In genomic region chr10:125265579-125265955, GRCh38 we compare ENCODE assay signal across 16 cellular contexts.
DNase-seq lines count a peak whose midpoint lies in the region; ATAC-seq and TF ChIP-seq lines count a peak whose summit lies in the region.
"Had no signal": no experiment of that assay in that cellular context is flagged by ENCODE, and none has a peak within 500 bp of the region (broad histone marks: within the 10 kb centered on the region; RNA-seq: fewer than 3 reads in every experiment).

No MANE protein-coding gene starts in this region.

- H3K9me3 Mint-ChIP-seq in endodermal cell, result no peaks in the 10 kb centered on the region

- H3K4me1 ChIP-seq in PC-3 (ENCODE audit: insufficient read depth, low read length) (peaks cover 34% of the 10 kb centered on the region), endodermal cell (ENCODE audit: control insufficient read depth, insufficient read depth, low read length) (no peaks in the 10 kb centered on the region), uterus (no peaks in the 10 kb centered on the region), OCI-LY7 (ENCODE audit: insufficient read depth, low read length, poor library complexity, severe bottlenecking) (no peaks in the 10 kb centered on the region)
- H3K4me1 ChIP-seq: Peyer's patch had no signal

- no peak overlapping the region for H3K27ac Mint-ChIP-seq in endodermal cell

- H3K4me1 Mint-ChIP-seq in endodermal cell, result peaks cover 11% of the 10 kb centered on the region

- no peaks in the 10 kb centered on the region for H3K9me2 ChIP-seq in PC-3 (replicated peaks; ENCODE audit: low read length)
- no peaks in the 10 kb centered on the region for H3K9me2 ChIP-seq in OCI-LY7 (ENCODE audit: insufficient read depth, low read length)

- no peaks in the 10 kb centered on the region for H4K20me1 ChIP-seq in PC-3 (ENCODE audit: low read length)
- no peaks in the 10 kb centered on the region for H4K20me1 ChIP-seq in OCI-LY7 (ENCODE audit: insufficient read depth, low read length)

- intact Hi-C loops in PC-3 (cut with micrococcal nuclease), result no loop called here
- intact Hi-C loops in uterus (cut with DNase I; ENCODE audit: low total_unique reads), result no loop called here
- intact Hi-C loops in OCI-LY7 (cut with micrococcal nuclease; ENCODE audit: unreplicated experiment), result no loop called here

- H3K79me2 ChIP-seq in PC-3 (ENCODE audit: low read length) (no peaks in the 10 kb centered on the region), OCI-LY7 (ENCODE audit: insufficient read depth, low read depth, low read length) (no peaks in the 10 kb centered on the region)

- H3K27ac ChIP-seq in PC-3 (ENCODE audit: low read length), result no peak overlapping the region
- no peak overlapping the region for H3K27ac ChIP-seq in endodermal cell (ENCODE audit: low read depth, low read length)
- no peak overlapping the region for H3K27ac ChIP-seq in uterus
- no peak overlapping the region for H3K27ac ChIP-seq in OCI-LY7 (ENCODE audit: low read depth, low read length, poor library complexity, severe bottlenecking)
- H3K27ac ChIP-seq: C4-2B, Peyer's patch had no signal

- CTCF ChIA-PET in PC-3 (lab: Charles Lee) (no interaction called here), OCI-LY7 (lab: Charles Lee; ENCODE audit: unreplicated experiment) (no interaction called here)

- no peaks in the 10 kb centered on the region for H3F3A ChIP-seq in PC-3 (ENCODE audit: low read length, unreplicated experiment)

- no peaks in the 10 kb centered on the region for H3K36me3 ChIP-seq in PC-3 (ENCODE audit: low read depth, low read length)
- no peaks in the 10 kb centered on the region for H3K36me3 ChIP-seq in endodermal cell (ENCODE audit: control insufficient read depth, insufficient read depth, low read length)
- no peaks in the 10 kb centered on the region for H3K36me3 ChIP-seq in uterus
- H3K36me3 ChIP-seq in OCI-LY7 (ENCODE audit: insufficient read depth, low read length), result no peaks in the 10 kb centered on the region
- H3K36me3 ChIP-seq: Peyer's patch had no signal

- ATAC-seq in PC-3 (peak; percentile 31; the same call in 1 of the 2 replicates), HG03457 (IDR thresholded peaks at IDR 0.05; ENCODE audit: unreplicated experiment) (no peak)
- ATAC-seq: K562 had no signal

- WGBS in endodermal cell (ENCODE audit: insufficient coverage in 1 of 2, insufficient read length in 1 of 2), 2 experiments, result 96 to 100% methylated on average over 2 to 6 of the region's 6 CpGs

- H3K27me3 ChIP-seq in PC-3 (ENCODE audit: low read length) (no peaks in the 10 kb centered on the region), endodermal cell (ENCODE audit: control insufficient read depth, insufficient read depth, low read length, poor library complexity, severe bottlenecking) (no peaks in the 10 kb centered on the region), uterus (no peaks in the 10 kb centered on the region)
- H3K27me3 ChIP-seq: Peyer's patch had no signal

- H2AFZ ChIP-seq in PC-3 (ENCODE audit: low read length) (no peak overlapping the region), OCI-LY7 (ENCODE audit: low read length) (no peak overlapping the region)

- no peaks in the 10 kb centered on the region for H3K36me3 Mint-ChIP-seq in endodermal cell (ENCODE audit: low read depth)

- H3K27me3 Mint-ChIP-seq in endodermal cell (ENCODE audit: insufficient read depth), result peaks cover 2% of the 10 kb centered on the region

- H3K4me2 ChIP-seq in PC-3 (ENCODE audit: low read length) (no peak overlapping the region), OCI-LY7 (ENCODE audit: low read length) (no peak overlapping the region)

- H3K9me3 ChIP-seq in PC-3 (ENCODE audit: low read length) (no peaks in the 10 kb centered on the region), endodermal cell (ENCODE audit: control insufficient read depth, low read length) (no peaks in the 10 kb centered on the region), uterus (no peaks in the 10 kb centered on the region), OCI-LY7 (ENCODE audit: low read length) (no peaks in the 10 kb centered on the region)
- H3K9me3 ChIP-seq: Peyer's patch had no signal

- BruUV-seq in PC-3 (replicated peaks; lab: Mats Ljungman, UMichigan) (no TSS peak), OCI-LY7 (replicated peaks; lab: Mats Ljungman, UMichigan) (no TSS peak)

- no peak for TF ChIP-seq POLR2A in uterus (IDR thresholded peaks at IDR 0.05)

- TF ChIP-seq CTCF in PC-3 (conservative IDR thresholded peaks at IDR 0.05; ENCODE audit: low read depth, low read length), result no peak
- no peak for TF ChIP-seq CTCF in endodermal cell (conservative IDR thresholded peaks at IDR 0.05)
- TF ChIP-seq CTCF in uterus (IDR thresholded peaks at IDR 0.05), result no peak
- TF ChIP-seq CTCF in OCI-LY7 (conservative IDR thresholded peaks at IDR 0.05; ENCODE audit: low read length), result no peak

- H3K4me3 Mint-ChIP-seq in endodermal cell, result no peak overlapping the region

- H3K4me3 ChIP-seq in PC-3 (ENCODE audit: low read length) (no peak overlapping the region), endodermal cell (ENCODE audit: low read length) (no peak overlapping the region), uterus (no peak overlapping the region), OCI-LY7 (ENCODE audit: low read depth, low read length, poor library complexity, severe bottlenecking) (no peak overlapping the region)
- H3K4me3 ChIP-seq: K562, Peyer's patch had no signal

- DNase-seq in ELF-1 (ENCODE audit: low read depth, low spot score) (peak; percentile 29), PC-3 (peak; percentile 19), endodermal cell (peak; percentile 45), hippocampal formation (lab: John Stamatoyannopoulos, UW) (no peak), uterus (no peak), OCI-LY7 (ENCODE audit: low spot score) (no peak)
- DNase-seq: COR-L47, DMS53, NCI-H1092, NCI-H1694, NCI-H446, Peyer's patch, SW 1271 had no signal

- POLR2A ChIA-PET in PC-3 (lab: Charles Lee; ENCODE audit: unreplicated experiment) (no interaction called here), OCI-LY7 (lab: Charles Lee) (no interaction called here)

- H3K9ac ChIP-seq in PC-3 (ENCODE audit: low read length) (no peak overlapping the region), endodermal cell (ENCODE audit: extremely low read depth, low read length, poor library complexity, severe bottlenecking) (no peak overlapping the region)

Comparison
In these comparisons a context has a peak if more than half of its experiments do, and no peak if none do; other contexts are left out.
1. DNase-seq: peak in ELF-1 (single experiment), PC-3 (single experiment) and endodermal cell (single experiment); none in hippocampal formation (0 of 2), uterus (0 of 2) and OCI-LY7 (single experiment).